In genomic region chr4:80732010-80732409, GRCh38 we compare ENCODE assay signal across 1 cellular context.
A peak's percentile ranks its signal among the peaks of the same experiment; 100 is the strongest.
TF ChIP-seq lines count a peak whose summit lies in the region.

No MANE protein-coding gene starts in this region.

TF ChIP-seq in SK-N-SH, 30 proteins besides CTCF, POLR2A, EP300 and RAD21 (continued from another document):
- TF ChIP-seq ELF1 (IDR thresholded peaks at IDR 0.05) (no peak), RXRA (IDR thresholded peaks at IDR 0.05; ENCODE audit: borderline replicate concordance, low read depth) (no peak), NFIC (IDR thresholded peaks at IDR 0.05; ENCODE audit: borderline replicate concordance) (peak; percentile 79), CHD2 (IDR thresholded peaks at IDR 0.05; ENCODE audit: low read length, partially characterized antibody) (no peak), SIN3A (IDR thresholded peaks at IDR 0.05; ENCODE audit: borderline replicate concordance, low read depth, low read length) (no peak), MXI1 (IDR thresholded peaks at IDR 0.05; ENCODE audit: low read depth, low read length) (no peak), ZBTB33 (IDR thresholded peaks at IDR 0.05; ENCODE audit: borderline replicate concordance, low read depth) (no peak), TAF1 (IDR thresholded peaks at IDR 0.05; ENCODE audit: borderline replicate concordance, low read depth, low read length) (no peak), TEAD4 (IDR thresholded peaks at IDR 0.05; ENCODE audit: borderline replicate concordance, insufficient read depth) (no peak), TCF12 (IDR thresholded peaks at IDR 0.05) (peak; percentile 34), REST (IDR thresholded peaks at IDR 0.05; ENCODE audit: low read depth, low read length) (no peak), GATA2 (CRISPR knock-in tag; IDR thresholded peaks at IDR 0.05) (no peak), NRF1 (IDR thresholded peaks at IDR 0.05; ENCODE audit: low read depth, low read length) (no peak), MEF2A (IDR thresholded peaks at IDR 0.05; ENCODE audit: borderline replicate concordance, low read depth) (no peak), FOSL2 (IDR thresholded peaks at IDR 0.05; ENCODE audit: borderline replicate concordance, low read depth) (no peak), SMC3 (IDR thresholded peaks at IDR 0.05; ENCODE audit: low read depth, low read length) (no peak), FOXM1 (IDR thresholded peaks at IDR 0.05; ENCODE audit: low read depth) (no peak), JUND (IDR thresholded peaks at IDR 0.05) (0 out of 2 replicates have a peak, but pooled peaks have one; percentile 26), IRF3 (IDR thresholded peaks at IDR 0.05; ENCODE audit: low read depth, low read length) (no peak), GABPA (IDR thresholded peaks at IDR 0.05; ENCODE audit: low read depth) (no peak), FOXJ3 (CRISPR knock-in tag; IDR thresholded peaks at IDR 0.05) (no peak), YY1 (IDR thresholded peaks at IDR 0.05; ENCODE audit: low read depth) (no peak), USF2 (IDR thresholded peaks at IDR 0.05; ENCODE audit: borderline replicate concordance, low read depth, low read length) (no peak), EZH2phosphoT487 (IDR thresholded peaks at IDR 0.05; ENCODE audit: borderline replicate concordance, low read depth) (no peak), RFX5 (IDR thresholded peaks at IDR 0.05; ENCODE audit: low read length) (no peak)
